ENCODE assay signal across 8 cellular contexts in the genomic region with DNA sequence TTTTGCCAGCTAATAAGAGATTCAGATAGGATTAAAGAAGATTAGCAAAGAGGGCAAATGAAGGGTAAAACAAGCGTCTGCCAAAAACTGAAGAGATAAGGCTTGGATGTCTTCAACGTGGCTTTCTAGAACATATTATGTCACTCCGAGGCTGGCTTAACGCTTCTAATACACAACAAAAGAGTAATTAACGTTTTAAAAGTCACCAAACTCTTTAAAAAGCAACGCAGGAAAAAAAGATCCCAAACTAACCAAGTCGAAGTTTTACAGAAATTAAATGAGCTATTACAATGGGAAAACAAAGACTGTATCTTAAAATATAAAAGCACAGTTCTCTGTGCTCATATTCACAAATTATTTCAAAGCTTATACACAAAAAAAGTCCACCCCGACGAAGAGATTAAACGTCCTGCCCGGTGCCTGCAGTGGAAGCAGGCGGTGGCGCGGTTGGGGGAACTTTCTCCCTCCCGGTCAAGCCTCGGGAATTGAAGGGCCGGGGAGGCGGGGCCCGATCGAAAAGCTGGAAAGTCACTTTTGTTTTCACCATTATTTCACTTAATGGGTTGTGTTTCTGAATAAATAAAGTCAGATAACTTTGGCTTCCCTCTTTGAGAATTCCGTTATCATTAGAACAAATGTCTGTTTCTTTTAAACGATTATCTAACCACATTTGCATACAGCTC. TPM values are rescaled to one million over a fixed set of nuclear protein-coding genes. Genes with fewer than 3 reads are reported as not detected.
DNase-seq lines count a peak whose midpoint lies in the region; ATAC-seq lines count a peak whose summit lies in the region.

No MANE protein-coding gene starts in this region.

- peaks cover 17% of the 10 kb centered on the region for H3K27me3 ChIP-seq in HUES48 (ENCODE audit: control insufficient read depth, insufficient read depth, low read length)
- no peaks in the 10 kb centered on the region for H3K27me3 ChIP-seq in right cardiac atrium (ENCODE audit: control insufficient read depth, insufficient read depth)

- H3K9me3 ChIP-seq in HUES48 (ENCODE audit: control insufficient read depth, insufficient read depth, low read length) = no peaks in the 10 kb centered on the region; the same call in 1 of the 2 replicates
- H3K9me3 ChIP-seq in right cardiac atrium (ENCODE audit: control insufficient read depth, low read length) = no peaks in the 10 kb centered on the region

- peaks cover 6% of the 10 kb centered on the region for H3K36me3 Mint-ChIP-seq in activated naive CD8-positive, alpha-beta T cell

- peak; percentile 53 for DNase-seq in COLO829 (ENCODE audit: low spot score)
- DNase-seq in right cardiac atrium = peak; percentile 50 to 75 (median 64)
- peak; percentile 9 for DNase-seq in renal cortical epithelial cell (ENCODE audit: low read depth)
- DNase-seq in AML-193 (lab: John Stamatoyannopoulos, UW) = no peak

- peaks cover 18% of the 10 kb centered on the region for H3K4me1 Mint-ChIP-seq in activated naive CD8-positive, alpha-beta T cell (ENCODE audit: low read depth)

- peak overlapping the region; percentile 82 for H3K4me3 Mint-ChIP-seq in activated naive CD8-positive, alpha-beta T cell

- peak overlapping the region; percentile 43; the same call in 1 of the 2 replicates for H3K9ac ChIP-seq in HUES48 (ENCODE audit: low read depth, low read length)

- peaks cover 42% of the 10 kb centered on the region for H3K27me3 Mint-ChIP-seq in activated naive CD8-positive, alpha-beta T cell

- WGBS in right cardiac atrium = under 1% methylated on average over 22 of the region's 22 CpGs

- ATAC-seq in right cardiac atrium (peak; percentile 38 to 44), HG03378 (IDR thresholded peaks at IDR 0.05; ENCODE audit: unreplicated experiment) (no peak), GM18517 (IDR thresholded peaks at IDR 0.05; ENCODE audit: unreplicated experiment) (no peak)

- no peaks in the 10 kb centered on the region for H3K36me3 ChIP-seq in HUES48 (ENCODE audit: control insufficient read depth, insufficient read depth, low read length)

- no peak overlapping the region for H3K27ac Mint-ChIP-seq in activated naive CD8-positive, alpha-beta T cell

- no peaks in the 10 kb centered on the region for H3K9me3 Mint-ChIP-seq in activated naive CD8-positive, alpha-beta T cell (ENCODE audit: low read depth)

- peak overlapping the region; percentile 90 for H3K27ac ChIP-seq in HUES48 (ENCODE audit: low read depth, low read length)
- H3K27ac ChIP-seq in right cardiac atrium (ENCODE audit: low read length) = no peak overlapping the region

- H3K4me1 ChIP-seq in HUES48 (ENCODE audit: control insufficient read depth, insufficient read depth, low read length) (0 out of 2 replicates have a peak, but pooled peaks cover 4% of the 10 kb centered on the region), right cardiac atrium (ENCODE audit: control insufficient read depth, insufficient read depth, low read length) (no peaks in the 10 kb centered on the region)

- H3K4me3 ChIP-seq in HUES48 (ENCODE audit: low read depth, low read length) (peak overlapping the region; percentile 81), right cardiac atrium (ENCODE audit: low read length) (peak overlapping the region; percentile 50)

- intact Hi-C loops in right cardiac atrium (cut with DNase I) = no loop called here

RNA-seq across cellular contexts. Expression of a gene that starts 1.2 kb away (rescaled TPM):
- total RNA-seq in right cardiac atrium = under 1 TPM in 3 of 4 donors, not detected in 1; 0.11 to 0.29 (median 0.24) TPM
- polyA plus RNA-seq in right cardiac atrium = 0.14 TPM
- 0.10 and 0.17 TPM in 2 replicates for total RNA-seq in renal cortical epithelial cell

RNA-seq across cellular contexts. Expression of a gene that starts 44.7 kb away (rescaled TPM):
- total RNA-seq in right cardiac atrium (not detected), renal cortical epithelial cell (not detected in 2 replicates)
- not detected for polyA plus RNA-seq in right cardiac atrium

RNA-seq across cellular contexts. Expression of a gene that starts 49.7 kb away (rescaled TPM):
- total RNA-seq in right cardiac atrium = under 1 TPM; 0.38 to 0.72 (median 0.48) TPM
- 0.48 TPM for polyA plus RNA-seq in right cardiac atrium
- 0.35 and 0.52 TPM in 2 replicates for total RNA-seq in renal cortical epithelial cell

Comparison
In these comparisons a context has a peak if more than half of its experiments do, and no peak if none do; other contexts are left out.
1. DNase-seq: peak in COLO829 (single experiment), right cardiac atrium (3 of 3) and renal cortical epithelial cell (single experiment); none in AML-193 (0 of 2).
2. ATAC-seq: peak in right cardiac atrium (2 of 2); none in HG03378 (single experiment) and GM18517 (single experiment).